Comparison of ENCODE assay signal across 1 cellular context in the genomic region with DNA sequence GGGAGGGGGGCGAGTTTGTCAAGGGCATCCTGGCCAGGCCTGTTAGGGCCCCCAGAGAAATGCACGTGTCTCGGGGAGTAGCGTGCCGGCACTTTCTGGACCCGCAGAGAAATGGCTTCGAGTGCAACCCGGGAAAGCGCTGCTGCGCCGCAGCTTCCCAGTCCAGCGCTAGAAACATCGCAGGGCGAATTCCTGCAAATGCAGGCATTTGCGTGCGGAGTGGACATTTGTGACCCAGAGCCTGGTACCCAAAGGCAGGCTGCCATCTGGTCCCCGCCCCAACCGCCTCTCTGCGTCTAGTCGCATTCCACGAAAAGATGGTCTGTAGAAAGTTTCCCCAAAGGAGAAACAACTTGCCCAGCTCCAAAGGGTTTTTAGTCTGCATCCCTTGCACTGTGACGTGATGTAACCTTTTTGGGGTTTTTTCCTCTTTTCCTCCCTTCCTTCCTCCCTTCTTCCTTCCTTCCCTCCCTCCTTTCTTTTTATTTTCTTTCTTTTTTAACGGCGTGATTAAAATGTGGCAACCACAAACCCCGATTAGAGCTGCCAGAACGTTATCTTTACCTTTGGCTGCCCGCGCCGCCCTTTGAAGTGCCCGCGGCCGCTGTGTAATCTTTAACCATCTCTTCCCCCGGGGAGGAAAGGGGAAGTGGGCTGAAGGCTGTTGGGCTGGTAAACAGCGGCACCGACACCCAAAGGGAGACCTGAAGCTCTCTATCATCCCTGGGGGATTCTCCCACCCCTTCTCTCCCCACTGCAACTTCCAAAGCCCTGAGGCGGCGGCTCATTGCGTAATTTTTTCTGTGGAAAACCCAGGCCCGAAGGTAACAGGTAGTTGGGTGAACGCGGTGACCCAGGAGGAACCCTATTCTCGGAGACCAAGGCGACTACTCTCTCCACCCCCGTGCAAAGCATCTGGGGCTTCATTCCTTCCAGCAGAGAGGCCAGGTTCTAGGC.
TF ChIP-seq lines count a peak whose summit lies in the region.

No MANE protein-coding gene starts in this region.

TF ChIP-seq in IMR-90, 13 proteins besides CTCF, POLR2A, EP300 and RAD21:
- TF ChIP-seq, protein P1, sequence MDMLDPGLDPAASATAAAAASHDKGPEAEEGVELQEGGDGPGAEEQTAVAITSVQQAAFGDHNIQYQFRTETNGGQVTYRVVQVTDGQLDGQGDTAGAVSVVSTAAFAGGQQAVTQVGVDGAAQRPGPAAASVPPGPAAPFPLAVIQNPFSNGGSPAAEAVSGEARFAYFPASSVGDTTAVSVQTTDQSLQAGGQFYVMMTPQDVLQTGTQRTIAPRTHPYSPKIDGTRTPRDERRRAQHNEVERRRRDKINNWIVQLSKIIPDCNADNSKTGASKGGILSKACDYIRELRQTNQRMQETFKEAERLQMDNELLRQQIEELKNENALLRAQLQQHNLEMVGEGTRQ (IDR thresholded peaks at IDR 0.05; ENCODE audit: low read depth, low read length) = no peak
- TF ChIP-seq CHD1 (IDR thresholded peaks at IDR 0.05; ENCODE audit: low read depth, low read length) = no peak
- TF ChIP-seq MAFK (IDR thresholded peaks at IDR 0.05; ENCODE audit: low read depth, low read length) = no peak
- TF ChIP-seq MXI1 (IDR thresholded peaks at IDR 0.05; ENCODE audit: borderline replicate concordance, low read depth, low read length) = no peak
- no peak for TF ChIP-seq CEBPB (IDR thresholded peaks at IDR 0.05; ENCODE audit: low read depth, low read length)
- TF ChIP-seq RCOR1 (IDR thresholded peaks at IDR 0.05; ENCODE audit: insufficient replicate concordance, low read length) = no peak
- TF ChIP-seq NFE2L2 (IDR thresholded peaks at IDR 0.05; ENCODE audit: low read depth, low read length) = no peak
